Comparison of ENCODE assay signal across 8 cellular contexts in the genomic region with DNA sequence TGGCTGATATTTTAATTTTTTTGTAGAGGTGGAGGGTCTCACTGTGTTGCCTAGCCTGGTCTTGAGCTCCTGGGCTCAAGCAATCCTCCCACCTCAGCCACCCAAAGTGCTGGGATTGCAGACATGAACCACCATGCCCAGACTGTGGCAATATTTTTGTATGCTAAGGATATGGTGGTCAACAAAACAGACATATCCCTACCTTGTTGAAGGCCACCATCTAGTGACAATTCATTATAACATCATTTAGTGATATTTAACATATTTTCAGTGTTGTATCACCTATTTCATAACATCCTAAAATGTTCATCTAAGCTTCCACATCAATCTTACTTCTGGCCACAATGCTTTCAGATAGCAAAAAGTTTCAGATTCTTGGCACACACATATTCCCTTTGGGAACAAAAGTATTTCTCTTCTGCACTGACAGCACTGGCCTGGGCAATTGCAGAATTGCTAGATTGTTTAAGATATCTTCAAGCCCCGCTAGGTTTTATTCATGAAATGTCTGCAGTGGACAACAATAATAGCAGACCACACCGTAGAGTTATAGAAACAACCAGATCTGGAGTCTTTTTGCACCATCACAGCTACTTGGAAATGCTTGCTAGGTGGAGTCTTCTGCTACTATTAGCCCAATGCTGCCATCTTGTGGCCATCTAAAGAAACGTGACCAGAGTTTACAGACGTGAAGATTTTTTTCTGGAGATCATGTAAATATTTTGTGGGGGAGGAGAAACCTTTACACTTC. TPM values are rescaled to one million over a fixed set of nuclear protein-coding genes. Genes with fewer than 3 reads are reported as not detected.
DNase-seq lines count a peak whose midpoint lies in the region; ATAC-seq and TF ChIP-seq lines count a peak whose summit lies in the region.

No MANE protein-coding gene starts in this region.

- no peak overlapping the region for H3K27ac Mint-ChIP-seq in activated T-helper 17 cell treated with anti-CD3 and anti-CD28 coated beads, Interleukin-2, amount 50 U/mL, for 72 hours

- H3K4me1 ChIP-seq in Peyer's patch (peaks cover 0 to 9% (median 0%) of the 10 kb centered on the region in 4 donors), tibial nerve (peaks cover 0 to 9% (median 0%) of the 10 kb centered on the region in 4 donors)

- no peaks in the 10 kb centered on the region for H3K36me3 Mint-ChIP-seq in activated T-helper 17 cell treated with anti-CD3 and anti-CD28 coated beads, Interleukin-2, amount 50 U/mL, for 72 hours (ENCODE audit: low read depth)

- H3K27me3 Mint-ChIP-seq in activated T-helper 17 cell treated with anti-CD3 and anti-CD28 coated beads, Interleukin-2, amount 50 U/mL, for 72 hours, result no peaks in the 10 kb centered on the region

- H3K9me3 ChIP-seq in Peyer's patch (no peaks in the 10 kb centered on the region), tibial nerve (no peaks in the 10 kb centered on the region)

- H3K27me3 ChIP-seq in Peyer's patch, result no peaks in the 10 kb centered on the region
- no peaks in the 10 kb centered on the region for H3K27me3 ChIP-seq in tibial nerve

- H3K36me3 ChIP-seq in Peyer's patch, result no peaks in the 10 kb centered on the region
- H3K36me3 ChIP-seq in tibial nerve, result no peaks in the 10 kb centered on the region

- no peaks in the 10 kb centered on the region for H3K9me3 Mint-ChIP-seq in activated T-helper 17 cell treated with anti-CD3 and anti-CD28 coated beads, Interleukin-2, amount 50 U/mL, for 72 hours

- no peak overlapping the region for H3K4me3 Mint-ChIP-seq in activated T-helper 17 cell treated with anti-CD3 and anti-CD28 coated beads, Interleukin-2, amount 50 U/mL, for 72 hours

- no peak for TF ChIP-seq POLR2A in Peyer's patch (IDR thresholded peaks at IDR 0.05)
- no peak for TF ChIP-seq POLR2A in tibial nerve (IDR thresholded peaks at IDR 0.05)

- TF ChIP-seq CTCF in Peyer's patch (IDR thresholded peaks at IDR 0.05) (peak; percentile 71 to 89 (median 87)), fibroblast of the aortic adventitia (IDR thresholded peaks at IDR 0.05; ENCODE audit: insufficient read depth, low read length) (peak; percentile 78), tibial nerve (IDR thresholded peaks at IDR 0.05) (peak; percentile 70 to 88 (median 79))

- H3K27ac ChIP-seq in Peyer's patch (no peak overlapping the region), tibial nerve (peak overlapping the region in 2 of 4 donors; percentile 23 to 30)

- no peak overlapping the region for H3K4me3 ChIP-seq in Jurkat, Clone E6-1 (ENCODE audit: low read length)
- no peak overlapping the region for H3K4me3 ChIP-seq in Peyer's patch
- H3K4me3 ChIP-seq in fibroblast of the aortic adventitia (ENCODE audit: low read depth, low read length), result no peak overlapping the region
- H3K4me3 ChIP-seq in tibial nerve, result no peak overlapping the region

- ATAC-seq in GM21515 (IDR thresholded peaks at IDR 0.05; ENCODE audit: unreplicated experiment), result peak; percentile 37
- ATAC-seq in activated T-helper 17 cell treated with anti-CD3 and anti-CD28 coated beads, Interleukin-2, amount 50 U/mL, for 72 hours (replicated peaks), result peak; percentile 75

- peak in 1 of 2 donors; percentile 11 for TF ChIP-seq EP300 in tibial nerve (IDR thresholded peaks at IDR 0.05)

- 0 to 1% methylated on average over 4 of the region's 4 CpGs for WGBS in tibial nerve, 2 donors

- peaks cover 22% of the 10 kb centered on the region for H3K4me1 Mint-ChIP-seq in activated T-helper 17 cell treated with anti-CD3 and anti-CD28 coated beads, Interleukin-2, amount 50 U/mL, for 72 hours

- DNase-seq in DMS 273 treated with DMSO at 0.1 percent for 48 hours (lab: John Stamatoyannopoulos, UW) (peak; percentile 35), Peyer's patch (peak in 2 of 3 donors; percentile 83 to 85), fibroblast of the aortic adventitia (ENCODE audit: low read depth) (peak; percentile 92), occipital lobe (lab: John Stamatoyannopoulos, UW) (peak; percentile 33), tibial nerve (ENCODE audit: low spot score in 2 of 2) (peak; percentile 47 to 90)
- DNase-seq in Jurkat, Clone E6-1 (ENCODE audit: low read depth, low spot score), result peak; percentile 87

RNA-seq across cellular contexts. Expression of a gene that starts 58.4 kb away (rescaled TPM):
- 3.2 TPM for polyA plus RNA-seq in Jurkat, Clone E6-1 (2012; ENCODE audit: insufficient read depth, insufficient read length)
- total RNA-seq in Peyer's patch (1 to 10 TPM in 3 of 4 donors, not detected in 1; 1.8 to 3.3 (median 1.9) TPM), fibroblast of the aortic adventitia (ENCODE audit: low replicate concordance) (1.1 and 14.9 TPM in 2 replicates), occipital lobe (1.7 TPM), tibial nerve (1 to 10 TPM; 1.2 to 5.4 (median 3.3) TPM)
- 1 to 10 TPM; 2.6 to 3.7 TPM for total RNA-seq in activated T-helper 17 cell treated with anti-CD3 and anti-CD28 coated beads, Interleukin-2, amount 50 U/mL, for 72 hours

Comparison
In these comparisons a context has a peak if more than half of its experiments do, and no peak if none do; other contexts are left out.
1. DNase-seq: peak in every context shown above with its lines; median percentile 92 in fibroblast of the aortic adventitia; 87 in Jurkat, Clone E6-1; 84 in Peyer's patch; 68 in tibial nerve; 35 in DMS 273 treated with DMSO at 0.1 percent for 48 hours; 33 in occipital lobe.